ENCODE assay signal across 12 cellular contexts in genomic region chr21:45949928-45950739, GRCh38. TPM values are rescaled to one million over a fixed set of nuclear protein-coding genes. Genes with fewer than 3 reads are reported as not detected.
A peak's percentile ranks its signal among the peaks of the same experiment; 100 is the strongest.
DNase-seq lines count a peak whose midpoint lies in the region; ATAC-seq, FAIRE-seq and TF ChIP-seq lines count a peak whose summit lies in the region.
"Had no signal": no experiment of that assay in that cellular context is flagged by ENCODE, and none has a peak within 500 bp of the region (broad histone marks: within the 10 kb centered on the region; RNA-seq: fewer than 3 reads in every experiment).

No MANE protein-coding gene starts in this region.

- no peak overlapping the region for H3K4me3 Mint-ChIP-seq in T-helper 17 cell
- H3K4me3 Mint-ChIP-seq: activated naive CD8-positive, alpha-beta T cell treated with anti-CD3 and anti-CD28 coated beads, Interleukin-2, amount 10 ng/mL, durations not matched to agents 7 days and 5 days; T-cell had no signal

- H3K4me1 Mint-ChIP-seq in T-helper 17 cell, result peaks cover 3% of the 10 kb centered on the region
- H3K4me1 Mint-ChIP-seq: activated naive CD8-positive, alpha-beta T cell treated with anti-CD3 and anti-CD28 coated beads, Interleukin-2, amount 10 ng/mL, durations not matched to agents 7 days and 5 days; T-cell had no signal

- H3K27ac Mint-ChIP-seq in T-helper 17 cell, result no peak overlapping the region
- H3K27ac Mint-ChIP-seq: activated naive CD8-positive, alpha-beta T cell treated with anti-CD3 and anti-CD28 coated beads, Interleukin-2, amount 10 ng/mL, durations not matched to agents 7 days and 5 days; T-cell had no signal

- H3K27me3 Mint-ChIP-seq in T-helper 17 cell, result peaks cover 25% of the 10 kb centered on the region

- TF ChIP-seq POLR2A in A549 (IDR thresholded peaks at IDR 0.05; ENCODE audit: low read length) (no peak), HCT116 (IDR thresholded peaks at IDR 0.05; ENCODE audit: borderline replicate concordance, extremely low read depth, insufficient read depth, insufficient read length) (no peak)

- H3K9ac ChIP-seq in HCT116 (ENCODE audit: low read length), result no peak overlapping the region

- no peak for TF ChIP-seq CTCF in A549 (IDR thresholded peaks at IDR 0.05)
- TF ChIP-seq CTCF in HCT116 (IDR thresholded peaks at IDR 0.05 in 2 of 3, conservative IDR thresholded peaks at IDR 0.05 in 1 of 3; ENCODE audit: borderline replicate concordance in 1 of 3, insufficient read depth in 1 of 3, low read depth in 2 of 3, low read length in 2 of 3), result no peak
- TF ChIP-seq CTCF in choroid plexus epithelial cell (conservative IDR thresholded peaks at IDR 0.05; ENCODE audit: low read depth, low read length), result no peak
- TF ChIP-seq CTCF in osteoblast (IDR thresholded peaks at IDR 0.05; ENCODE audit: extremely low read depth, low read depth, low read length), result no peak
- TF ChIP-seq CTCF in GM13976 (IDR thresholded peaks at IDR 0.05; ENCODE audit: borderline replicate concordance, control extremely low read depth, extremely low read depth, insufficient read depth, missing control alignments), result no peak

- WGBS in A549 (ENCODE audit: missing lambda C conversion rate), result 73% methylated on average over 3 of the region's 35 CpGs

- DNase-seq in A549 (ENCODE audit: low read depth in 1 of 2, low spot score in 1 of 2) (no peak), HCT116 (ENCODE audit: low read depth, low spot score) (no peak), choroid plexus epithelial cell (ENCODE audit: low read depth) (no peak), osteoblast (ENCODE audit: insufficient read length, low spot score, missing footprints) (peak; percentile 73), NCI-H2196 (lab: John Stamatoyannopoulos, UW; ENCODE audit: unreplicated experiment) (no peak), GM13976 (ENCODE audit: low spot score) (no peak), T-helper 17 cell (no peak)
- DNase-seq: activated CD4-positive, alpha-beta T cell treated with anti-CD3 and anti-CD28 coated beads for 1 hour; activated naive CD8-positive, alpha-beta T cell treated with anti-CD3 and anti-CD28 coated beads, Interleukin-2, amount 10 ng/mL, durations not matched to agents 7 days and 5 days; activated T-cell treated with anti-CD3 and anti-CD28 coated beads for 4 hours; T-cell had no signal

- BruUV-seq in HCT116 (replicated peaks; lab: Mats Ljungman, UMichigan), result no TSS peak

- H3K9me3 ChIP-seq in A549 (no peaks in the 10 kb centered on the region), HCT116 (ENCODE audit: control insufficient read depth in 1 of 2, insufficient read depth in 1 of 2, low read depth in 1 of 2, low read length in 2 of 2) (no peaks in the 10 kb centered on the region), osteoblast (ENCODE audit: low read depth, low read length) (no peaks in the 10 kb centered on the region), T-helper 17 cell (ENCODE audit: control insufficient read depth, low read length, poor library complexity, severe bottlenecking) (no peaks in the 10 kb centered on the region)

- FAIRE-seq in A549 (lab: Jason Lieb, UNC), result no peak

- CTCF ChIA-PET in A549 (lab: Yijun Ruan, JAX) (interaction anchor here (1.7 kb wide), 1 partner anchor 20 kb away, joined by 6 read pairs; no protein-coding TSS in a partner anchor), HCT116 (lab: Charles Lee) (no interaction called here)

- no peak for TF ChIP-seq EP300 in A549 (IDR thresholded peaks at IDR 0.05)

- H3K9me2 ChIP-seq in HCT116 (ENCODE audit: insufficient read depth), result no peaks in the 10 kb centered on the region

- no peaks in the 10 kb centered on the region for H4K20me1 ChIP-seq in HCT116 (ENCODE audit: insufficient read depth)
- no peaks in the 10 kb centered on the region for H4K20me1 ChIP-seq in osteoblast (ENCODE audit: insufficient read depth, low read length)

- H3K27me3 ChIP-seq in HCT116 (ENCODE audit: insufficient read depth, low read length), result no peaks in the 10 kb centered on the region
- H3K27me3 ChIP-seq in osteoblast (ENCODE audit: insufficient read depth, low read length), result peaks cover 14% of the 10 kb centered on the region

- no peak for ATAC-seq in A549
- ATAC-seq in HCT116, result 0 out of 2 replicates have a peak, but pooled peaks have one; percentile 2
- ATAC-seq in GM19455 (IDR thresholded peaks at IDR 0.05; ENCODE audit: unreplicated experiment), result no peak
- ATAC-seq in T-helper 17 cell, result no peak
- ATAC-seq: T-cell had no signal

- no peaks in the 10 kb centered on the region for H3K4me1 ChIP-seq in A549
- peaks cover 11 to 12% of the 10 kb centered on the region in 2 experiments; a peak in 3 of 4 replicates for H3K4me1 ChIP-seq in HCT116 (ENCODE audit: control insufficient read depth in 1 of 2, insufficient read depth in 2 of 2, low read length in 2 of 2)
- peaks cover 7% of the 10 kb centered on the region for H3K4me1 ChIP-seq in osteoblast (ENCODE audit: insufficient read depth, low read length)

- H3K4me3 ChIP-seq in A549 (no peak overlapping the region), HCT116 (replicated peaks in 1 of 2; ENCODE audit: low read depth in 1 of 2, low read length in 2 of 2) (no peak overlapping the region), choroid plexus epithelial cell (ENCODE audit: low read depth, low read length) (peak overlapping the region; percentile 14), osteoblast (ENCODE audit: insufficient read depth, low read length) (peak overlapping the region; percentile 30)

- H2AFZ ChIP-seq in HCT116 (ENCODE audit: low read depth, low read length, poor library complexity, severe bottlenecking) (no peak overlapping the region), osteoblast (ENCODE audit: low read length) (peak overlapping the region; percentile 64)

- H3K79me2 ChIP-seq in HCT116 (ENCODE audit: insufficient read depth, low read length), result no peaks in the 10 kb centered on the region
- no peaks in the 10 kb centered on the region for H3K79me2 ChIP-seq in osteoblast (ENCODE audit: insufficient read depth, low read length)

- in situ Hi-C loops in GM13976 (cut with MboI; ENCODE audit: low sequenced_read_pairs, unreplicated experiment), result no loop called here

- peak overlapping the region; percentile 32; the same call in 1 of the 3 replicates for H3K4me2 ChIP-seq in A549
- peak overlapping the region; percentile 59 for H3K4me2 ChIP-seq in HCT116 (ENCODE audit: low read length)
- peak overlapping the region; percentile 69 for H3K4me2 ChIP-seq in osteoblast (ENCODE audit: insufficient read depth, low read length)

- H3K36me3 ChIP-seq in HCT116 (ENCODE audit: control insufficient read depth in 1 of 2, insufficient read depth in 2 of 2, low read length in 2 of 2) (no peaks in the 10 kb centered on the region), osteoblast (ENCODE audit: insufficient read depth, low read length) (no peaks in the 10 kb centered on the region)

- RAD21 ChIA-PET in HCT116 (lab: Charles Lee; ENCODE audit: low non-redundant PET in 1 of 2, low total read pairs in 2 of 2, uncharacterized antibody in 2 of 2, unreplicated experiment in 2 of 2), result no interaction called here

- POLR2A ChIA-PET in A549 (lab: Yijun Ruan, JAX), result no interaction called here
- POLR2A ChIA-PET in HCT116 (lab: Charles Lee), result no interaction called here

- TF ChIP-seq RAD21 in A549 (conservative IDR thresholded peaks at IDR 0.05 in 1 of 2, IDR thresholded peaks at IDR 0.05 in 1 of 2) (no peak), HCT116 (IDR thresholded peaks at IDR 0.05; ENCODE audit: low read depth) (no peak)

- H3K27ac ChIP-seq in A549, result no peak overlapping the region
- H3K27ac ChIP-seq in HCT116 (ENCODE audit: low read depth, low read length), result peak overlapping the region; percentile 10; the same call in 1 of the 2 replicates
- no peak overlapping the region for H3K27ac ChIP-seq in osteoblast (ENCODE audit: low read depth, low read length)

- intact Hi-C loops in HCT116 (cut with micrococcal nuclease), result no loop called here

- H3K36me3 Mint-ChIP-seq in T-helper 17 cell (ENCODE audit: low read depth), result no peaks in the 10 kb centered on the region
- H3K36me3 Mint-ChIP-seq: activated naive CD8-positive, alpha-beta T cell treated with anti-CD3 and anti-CD28 coated beads, Interleukin-2, amount 10 ng/mL, durations not matched to agents 7 days and 5 days; T-cell had no signal

TF ChIP-seq in A549, 52 proteins besides CTCF, POLR2A, EP300 and RAD21 (continues in another document):
- TF ChIP-seq, protein P1, sequence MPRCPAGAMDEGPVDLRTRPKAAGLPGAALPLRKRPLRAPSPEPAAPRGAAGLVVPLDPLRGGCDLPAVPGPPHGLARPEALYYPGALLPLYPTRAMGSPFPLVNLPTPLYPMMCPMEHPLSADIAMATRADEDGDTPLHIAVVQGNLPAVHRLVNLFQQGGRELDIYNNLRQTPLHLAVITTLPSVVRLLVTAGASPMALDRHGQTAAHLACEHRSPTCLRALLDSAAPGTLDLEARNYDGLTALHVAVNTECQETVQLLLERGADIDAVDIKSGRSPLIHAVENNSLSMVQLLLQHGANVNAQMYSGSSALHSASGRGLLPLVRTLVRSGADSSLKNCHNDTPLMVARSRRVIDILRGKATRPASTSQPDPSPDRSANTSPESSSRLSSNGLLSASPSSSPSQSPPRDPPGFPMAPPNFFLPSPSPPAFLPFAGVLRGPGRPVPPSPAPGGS (IDR thresholded peaks at IDR 0.05), result no peak
- TF ChIP-seq, protein P2, sequence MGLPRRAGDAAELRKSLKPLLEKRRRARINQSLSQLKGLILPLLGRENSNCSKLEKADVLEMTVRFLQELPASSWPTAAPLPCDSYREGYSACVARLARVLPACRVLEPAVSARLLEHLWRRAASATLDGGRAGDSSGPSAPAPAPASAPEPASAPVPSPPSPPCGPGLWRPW (IDR thresholded peaks at IDR 0.05), result no peak

TF ChIP-seq in HCT116, 20 proteins besides CTCF, POLR2A, EP300 and RAD21 (continues in another document):
- TF ChIP-seq ZFX (IDR thresholded peaks at IDR 0.05), result no peak

RNA-seq across cellular contexts. Expression of gene COL6A1, which starts 31.4 kb away (rescaled TPM):
- 3.3 and 3.9 TPM in 2 replicates for polyA plus RNA-seq in A549 (2011; rRNA removed)
- polyA plus RNA-seq in A549 (2012; cell fraction: cytosol; rRNA removed), result 10.2 and 19.1 TPM in 2 replicates
- polyA plus RNA-seq in A549 (2012; cell fraction: nucleus; rRNA removed), result 67.7 and 119 TPM in 2 replicates
- 18.3 to 21.3 TPM (median 19.5 TPM) in 3 replicates for polyA plus RNA-seq in A549 (2017; fragmentation: RNase III; extraction: RNeasy Plus Mini Kit Qiagen cat#74134 plus additional on column Dnase treatment)
- polyA minus RNA-seq in A549 (2011; rRNA and poly(A)+ RNA removed), result 4.0 and 5.0 TPM in 2 replicates
- 87.5 TPM for total RNA-seq in HCT116 (2021; ENCODE audit: unreplicated experiment)
- 96.4 and 117 TPM in 2 replicates for polyA plus RNA-seq in HCT116 (2012)
- 1,531 and 1,612 TPM in 2 replicates for total RNA-seq in osteoblast
- 1 to 10 TPM; 3.2 to 4.6 TPM for total RNA-seq in T-helper 17 cell

Comparison
In these comparisons a context has a peak if more than half of its experiments do, and no peak if none do; other contexts are left out.
1. H3K4me3 ChIP-seq: peak in choroid plexus epithelial cell (single experiment) and osteoblast (single experiment); none in A549 (single experiment) and HCT116 (0 of 2).
2. RNA of gene COL6A1, which starts 31.4 kb away (total RNA-seq): 1,531 to 1,612 TPM in osteoblast; 87.5 TPM in HCT116 (single experiment) and 3.2 to 4.6 TPM in T-helper 17 cell; every median in the first group is over 10 times any median in the second.
3. Peak in every context shown above with its lines, with median percentiles within 50 percentile points of each other: H3K4me2 ChIP-seq.